13 cellular contexts compared by ENCODE assay signal in the genomic region with DNA sequence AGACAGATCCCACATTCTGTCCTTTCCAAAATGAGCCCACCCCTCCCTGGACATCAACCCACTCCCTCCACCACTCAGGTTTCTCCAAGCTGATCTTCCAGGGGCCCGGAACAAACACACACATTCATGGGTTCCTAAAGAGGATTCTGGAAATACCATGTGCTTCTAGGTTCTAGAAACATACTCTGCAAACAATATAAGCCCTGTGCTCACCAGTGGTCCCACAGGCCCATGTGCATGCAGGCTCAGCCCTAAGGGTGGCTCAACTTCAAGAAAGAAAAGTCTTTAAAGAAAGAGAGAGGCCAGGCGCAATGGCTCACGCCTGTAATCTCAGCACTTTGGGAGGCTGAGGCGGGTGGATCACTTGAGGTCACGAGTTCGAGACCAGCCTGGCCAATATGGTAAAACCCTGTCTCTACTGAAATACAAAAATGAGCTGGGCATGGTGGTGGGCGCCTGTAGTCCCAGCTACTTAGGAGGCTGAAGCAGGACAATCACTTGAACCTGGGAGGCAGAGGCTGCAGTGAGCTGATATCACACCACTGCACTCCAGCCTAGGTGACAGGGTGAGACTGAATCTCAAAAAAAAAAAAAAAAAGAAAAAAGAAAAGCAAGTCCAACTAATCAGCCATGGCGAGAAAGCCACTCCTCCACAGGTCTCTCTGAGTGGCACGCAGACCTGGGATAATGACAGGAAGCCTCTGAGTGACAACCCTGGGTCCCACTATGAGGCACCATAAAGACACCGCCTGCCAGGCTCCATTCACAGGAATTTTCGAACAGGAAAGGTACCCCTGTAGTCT. TPM values are rescaled to one million over a fixed set of nuclear protein-coding genes. Genes with fewer than 3 reads are reported as not detected.
DNase-seq lines count a peak whose midpoint lies in the region; ATAC-seq, FAIRE-seq and TF ChIP-seq lines count a peak whose summit lies in the region.
"Had no signal": no experiment of that assay in that cellular context is flagged by ENCODE, and none has a peak within 500 bp of the region (broad histone marks: within the 10 kb centered on the region; RNA-seq: fewer than 3 reads in every experiment).

No MANE protein-coding gene starts in this region.

- H4K20me1 ChIP-seq in BLaER1: peaks cover 100% of the 10 kb centered on the region

- H3K27me3 Mint-ChIP-seq in IgD-negative memory B cell (no peaks in the 10 kb centered on the region), brain (peaks cover under 1% of the 10 kb centered on the region), neural crest cell (ENCODE audit: low read depth) (no peaks in the 10 kb centered on the region)

- DNase-seq in neural crest cell (ENCODE audit: low read depth, low spot score) (no peak), GM19239 (ENCODE audit: insufficient read length, low spot score) (no peak), UCSD-AML1 (lab: John Stamatoyannopoulos, UW; ENCODE audit: unreplicated experiment) (no peak)
- DNase-seq: C1 segment of cervical spinal cord, GF-D8, left ventricle myocardium superior, NCI-H2171, T-helper 9 cell had no signal

- no peak overlapping the region for H3K4me3 ChIP-seq in BLaER1

- no peak overlapping the region for H3K9ac ChIP-seq in BLaER1

- H3K36me3 Mint-ChIP-seq in IgD-negative memory B cell: peaks cover 1% of the 10 kb centered on the region
- H3K36me3 Mint-ChIP-seq in brain: peaks cover under 1% of the 10 kb centered on the region
- no peaks in the 10 kb centered on the region for H3K36me3 Mint-ChIP-seq in neural crest cell (ENCODE audit: low read depth)

- ATAC-seq in HG02852 (IDR thresholded peaks at IDR 0.05; ENCODE audit: unreplicated experiment): no peak
- ATAC-seq in GM18858 (IDR thresholded peaks at IDR 0.05; ENCODE audit: unreplicated experiment): no peak
- ATAC-seq: left ventricle myocardium superior had no signal

- H3K27ac Mint-ChIP-seq in IgD-negative memory B cell (peak overlapping the region in 2 of 3 donors; percentile 57 to 99), brain (peak overlapping the region in 3 of 5 experiments; percentile 4 to 81 (median 26)), neural crest cell (ENCODE audit: unreplicated experiment) (no peak overlapping the region)

- peak overlapping the region in 3 of 4 donors; percentile 9 to 42 (median 13) for H3K4me3 Mint-ChIP-seq in IgD-negative memory B cell
- no peak overlapping the region for H3K4me3 Mint-ChIP-seq in brain
- H3K4me3 Mint-ChIP-seq in neural crest cell: peak overlapping the region; percentile 23

- no peaks in the 10 kb centered on the region for H3K9me3 Mint-ChIP-seq in IgD-negative memory B cell
- no peaks in the 10 kb centered on the region for H3K9me3 Mint-ChIP-seq in brain
- H3K9me3 Mint-ChIP-seq in neural crest cell: no peaks in the 10 kb centered on the region

- peak overlapping the region; percentile 25; the same call in 1 of the 2 replicates for H3K4me2 ChIP-seq in BLaER1

- no peak for FAIRE-seq in GM19239 (lab: Jason Lieb, UNC)

- TF ChIP-seq CTCF in brain (conservative IDR thresholded peaks at IDR 0.05) (no peak), neural crest cell (conservative IDR thresholded peaks at IDR 0.05) (no peak)

- H3K9me3 ChIP-seq in BLaER1: no peaks in the 10 kb centered on the region

- H3K27me3 ChIP-seq in BLaER1: no peaks in the 10 kb centered on the region

- H3K36me3 ChIP-seq in BLaER1: peaks cover 18% of the 10 kb centered on the region

- H3K4me1 Mint-ChIP-seq in IgD-negative memory B cell (peaks cover 49 to 78% (median 74%) of the 10 kb centered on the region in 3 donors), brain (peaks cover 67% of the 10 kb centered on the region), neural crest cell (peaks cover 35% of the 10 kb centered on the region)

- H3K4me1 ChIP-seq in BLaER1: peaks cover 99% of the 10 kb centered on the region

- H3K27ac ChIP-seq in BLaER1: no peak overlapping the region

RNA-seq across cellular contexts. Expression of a gene that starts 59.5 kb away (rescaled TPM):
- polyA plus RNA-seq in IgD-negative memory B cell (20.9 TPM), brain (ENCODE audit: insufficient read depth, low read depth, low replicate concordance) (135 TPM)
- total RNA-seq in neural crest cell: 94.4 and 97.4 TPM in 2 replicates

Comparison
In these comparisons a context has a peak if more than half of its experiments do, and no peak if none do; other contexts are left out.
1. H3K4me3 Mint-ChIP-seq: peak in IgD-negative memory B cell (3 of 4) and neural crest cell (single experiment); none in brain (0 of 5).